ENCODE assay signal across 17 cellular contexts in genomic region chr2:217753460-217754200, GRCh38.
DNase-seq lines count a peak whose midpoint lies in the region; ATAC-seq and TF ChIP-seq lines count a peak whose summit lies in the region.
"Had no signal": no experiment of that assay in that cellular context is flagged by ENCODE, and none has a peak within 500 bp of the region (broad histone marks: within the 10 kb centered on the region; RNA-seq: fewer than 3 reads in every experiment).

No MANE protein-coding gene starts in this region.

- CTCF ChIA-PET in activated CD8-positive, alpha-beta memory T cell treated with anti-CD3 and anti-CD28 coated beads, Interleukin-2, amount 10 ng/mL, durations not matched to agents 7 days and 5 days (lab: Charles Lee) = interaction anchor here (1.0 to 1.1 kb wide), 2 partner anchors 40 to 897 kb away, joined by 3 read pairs; no protein-coding TSS in a partner anchor

- H3K4me1 Mint-ChIP-seq in activated CD8-positive, alpha-beta memory T cell treated with anti-CD3 and anti-CD28 coated beads, Interleukin-2, amount 10 ng/mL, durations not matched to agents 7 days and 5 days = peaks cover 22% of the 10 kb centered on the region

- H3K4me3 ChIP-seq in ascending aorta (no peak overlapping the region), osteoblast (ENCODE audit: insufficient read depth, low read length) (no peak overlapping the region), psoas muscle (no peak overlapping the region)
- H3K4me3 ChIP-seq: BLaER1 treated with 17β-estradiol and CSF1 and Interleukin-3, amounts not matched to agents 10 nM and 100 nM; stomach had no signal

- H3K27me3 Mint-ChIP-seq in activated CD8-positive, alpha-beta memory T cell treated with anti-CD3 and anti-CD28 coated beads, Interleukin-2, amount 10 ng/mL, durations not matched to agents 7 days and 5 days = no peaks in the 10 kb centered on the region

- H3K27me3 ChIP-seq in ascending aorta (no peaks in the 10 kb centered on the region), osteoblast (ENCODE audit: insufficient read depth, low read length) (no peaks in the 10 kb centered on the region), psoas muscle (ENCODE audit: insufficient read depth in 3 of 3, low read length in 2 of 3) (no peaks in the 10 kb centered on the region)

- in situ Hi-C loops in GM13976 (cut with MboI; ENCODE audit: low sequenced_read_pairs, unreplicated experiment) = no loop called here

- H3K4me1 ChIP-seq in ascending aorta (peaks cover 12 to 67% of the 10 kb centered on the region in 2 donors), osteoblast (ENCODE audit: insufficient read depth, low read length) (no peaks in the 10 kb centered on the region), psoas muscle (no peaks in the 10 kb centered on the region)

- peak overlapping the region; percentile 80 to 87 for H3K27ac ChIP-seq in ascending aorta
- no peak overlapping the region for H3K27ac ChIP-seq in osteoblast (ENCODE audit: low read depth, low read length)
- no peak overlapping the region for H3K27ac ChIP-seq in psoas muscle
- H3K27ac ChIP-seq: BLaER1 treated with 17β-estradiol and CSF1 and Interleukin-3, amounts not matched to agents 10 nM and 100 nM had no signal

- TF ChIP-seq CTCF in GM13976 (IDR thresholded peaks at IDR 0.05; ENCODE audit: borderline replicate concordance, control extremely low read depth, extremely low read depth, insufficient read depth, missing control alignments) = no peak
- TF ChIP-seq CTCF in ascending aorta (IDR thresholded peaks at IDR 0.05) = no peak
- no peak for TF ChIP-seq CTCF in osteoblast (IDR thresholded peaks at IDR 0.05; ENCODE audit: extremely low read depth, low read depth, low read length)
- TF ChIP-seq CTCF in psoas muscle (IDR thresholded peaks at IDR 0.05) = no peak

- no peak overlapping the region for H3K27ac Mint-ChIP-seq in activated CD8-positive, alpha-beta memory T cell treated with anti-CD3 and anti-CD28 coated beads, Interleukin-2, amount 10 ng/mL, durations not matched to agents 7 days and 5 days

- no peak overlapping the region for H3K4me3 Mint-ChIP-seq in activated CD8-positive, alpha-beta memory T cell treated with anti-CD3 and anti-CD28 coated beads, Interleukin-2, amount 10 ng/mL, durations not matched to agents 7 days and 5 days

- DNase-seq in GM13976 (ENCODE audit: low spot score) (peak; percentile 2), ascending aorta (ENCODE audit: low spot score in 2 of 2) (peak in 1 of 2 donors; percentile 76), left kidney (ENCODE audit: low read depth, low spot score) (peak; percentile 59), stromal cell of bone marrow (ENCODE audit: low read depth) (peak; percentile 34), globus pallidus (ENCODE audit: low spot score) (no peak), osteoblast (ENCODE audit: insufficient read length, low spot score, missing footprints) (no peak), psoas muscle (no peak)
- DNase-seq in activated CD8-positive, alpha-beta memory T cell treated with anti-CD3 and anti-CD28 coated beads, Interleukin-2, amount 10 ng/mL, durations not matched to agents 7 days and 5 days = no peak
- DNase-seq: activated effector memory CD4-positive, alpha-beta T cell treated with anti-CD3 and anti-CD28 coated beads, Interleukin-2, amount 50 U/mL, for 16 hours; anterior cingulate cortex; DMS79; Karpas-422; NCI-H187 treated with DMSO at 0.1 percent for 48 hours; NCI-H69; stimulated activated CD4-positive, alpha-beta T cell treated with anti-CD3 and anti-CD28 coated beads, Interleukin-15, amount 100 ng/mL, for 24 hours; stomach had no signal

- no peak overlapping the region for H2AFZ ChIP-seq in osteoblast (ENCODE audit: low read length)

- no peaks in the 10 kb centered on the region for H3K79me2 ChIP-seq in osteoblast (ENCODE audit: insufficient read depth, low read length)

- H3K9me3 ChIP-seq in ascending aorta (no peaks in the 10 kb centered on the region), osteoblast (ENCODE audit: low read depth, low read length) (no peaks in the 10 kb centered on the region), psoas muscle (no peaks in the 10 kb centered on the region)
- H3K9me3 ChIP-seq: BLaER1 treated with 17β-estradiol and CSF1 and Interleukin-3, amounts not matched to agents 10 nM and 100 nM; stomach had no signal

- intact Hi-C loops in ascending aorta (cut with DNase I) (loop anchor here (2.0 kb wide), 3 partner anchors 39 to 1071 kb away; no protein-coding TSS in a partner anchor), psoas muscle (cut with DNase I) (no loop called here)

- H4K20me1 ChIP-seq in osteoblast (ENCODE audit: insufficient read depth, low read length) = peaks cover 3% of the 10 kb centered on the region

- no peaks in the 10 kb centered on the region for H3K36me3 Mint-ChIP-seq in activated CD8-positive, alpha-beta memory T cell treated with anti-CD3 and anti-CD28 coated beads, Interleukin-2, amount 10 ng/mL, durations not matched to agents 7 days and 5 days

- H3K9me3 Mint-ChIP-seq in activated CD8-positive, alpha-beta memory T cell treated with anti-CD3 and anti-CD28 coated beads, Interleukin-2, amount 10 ng/mL, durations not matched to agents 7 days and 5 days (ENCODE audit: low read depth) = no peaks in the 10 kb centered on the region

- no peak overlapping the region for H3K4me2 ChIP-seq in osteoblast (ENCODE audit: insufficient read depth, low read length)
- H3K4me2 ChIP-seq: BLaER1 treated with 17β-estradiol and CSF1 and Interleukin-3, amounts not matched to agents 10 nM and 100 nM had no signal

- H3K36me3 ChIP-seq in ascending aorta (peaks cover under 1 to 37% of the 10 kb centered on the region in 2 donors), osteoblast (ENCODE audit: insufficient read depth, low read length) (no peaks in the 10 kb centered on the region), psoas muscle (ENCODE audit: insufficient read depth in 1 of 2, low read depth in 1 of 2) (no peaks in the 10 kb centered on the region)
- H3K36me3 ChIP-seq: BLaER1 treated with 17β-estradiol and CSF1 and Interleukin-3, amounts not matched to agents 10 nM and 100 nM had no signal

- 54 to 72% (median 67%) methylated on average over 9 of the region's 9 CpGs for WGBS in psoas muscle, 3 donors

- no peak for ATAC-seq in activated CD8-positive, alpha-beta memory T cell treated with anti-CD3 and anti-CD28 coated beads, Interleukin-2, amount 10 ng/mL, durations not matched to agents 7 days and 5 days
- no peak for ATAC-seq in psoas muscle

Comparison
In these comparisons a context has a peak if more than half of its experiments do, and no peak if none do; other contexts are left out.
1. DNase-seq: peak in GM13976 (single experiment), left kidney (single experiment) and stromal cell of bone marrow (single experiment); none in globus pallidus (single experiment), osteoblast (single experiment), activated CD8-positive, alpha-beta memory T cell treated with anti-CD3 and anti-CD28 coated beads, Interleukin-2, amount 10 ng/mL, durations not matched to agents 7 days and 5 days (single experiment) and psoas muscle (0 of 2).
2. H3K27ac ChIP-seq: peak in ascending aorta (2 of 2); none in osteoblast (single experiment) and psoas muscle (single experiment).